Comparison of ENCODE assay signal across 10 cellular contexts in genomic region chr15:66704783-66705113, GRCh38. TPM values are rescaled to one million over a fixed set of nuclear protein-coding genes. Genes with fewer than 3 reads are reported as not detected.
DNase-seq lines count a peak whose midpoint lies in the region; ATAC-seq and TF ChIP-seq lines count a peak whose summit lies in the region.
"Had no signal": no experiment of that assay in that cellular context is flagged by ENCODE, and none has a peak within 500 bp of the region (broad histone marks: within the 10 kb centered on the region; RNA-seq: fewer than 3 reads in every experiment).

No MANE protein-coding gene starts in this region.

- peaks cover 4 to 29% (median 14%) of the 10 kb centered on the region in 5 donors for H3K27me3 Mint-ChIP-seq in naive thymus-derived CD8-positive, alpha-beta T cell

- no peak for TF ChIP-seq CTCF in AG04449 (IDR thresholded peaks at IDR 0.05; ENCODE audit: insufficient read depth, low read length, missing control alignments)

- peaks cover 7 to 19% (median 14%) of the 10 kb centered on the region in 4 donors for H3K4me1 Mint-ChIP-seq in naive thymus-derived CD8-positive, alpha-beta T cell

- H3K4me3 ChIP-seq in AG04449 (ENCODE audit: low read depth, low read length), result peak overlapping the region; percentile 83
- peak overlapping the region; percentile 87; the same call in 1 of the 2 replicates for H3K4me3 ChIP-seq in HUES48 (ENCODE audit: low read depth, low read length)
- peak overlapping the region; percentile 83 to 89 for H3K4me3 ChIP-seq in duodenal mucosa (ENCODE audit: low read depth in 1 of 2, low read length in 2 of 2)

- H3K9ac ChIP-seq in HUES48 (ENCODE audit: low read depth, low read length) (no peak overlapping the region), duodenal mucosa (ENCODE audit: low read depth in 1 of 2, low read length in 2 of 2) (peak overlapping the region; percentile 0 to 55)

- H3K9me3 Mint-ChIP-seq in naive thymus-derived CD8-positive, alpha-beta T cell, result no peaks in the 10 kb centered on the region

- no peak overlapping the region for H3K27ac Mint-ChIP-seq in naive thymus-derived CD8-positive, alpha-beta T cell

- H3K27me3 ChIP-seq in HUES48 (ENCODE audit: control insufficient read depth, insufficient read depth, low read length), result peaks cover 42% of the 10 kb centered on the region
- H3K27me3 ChIP-seq in duodenal mucosa (ENCODE audit: control insufficient read depth in 1 of 2, insufficient read depth in 2 of 2, low read length in 2 of 2), result no peaks in the 10 kb centered on the region

- CTCF ChIA-PET in AG04449 (lab: Yijun Ruan, JAX), result interaction anchor here (1.0 to 19.8 kb wide), 9 partner anchors 10 to 159 kb away, joined by 3 to 234 read pairs (median 14); no protein-coding TSS in a partner anchor

- peaks cover 32% of the 10 kb centered on the region for H3K4me1 ChIP-seq in HUES48 (ENCODE audit: control insufficient read depth, insufficient read depth, low read length)
- H3K4me1 ChIP-seq in duodenal mucosa (ENCODE audit: control insufficient read depth in 1 of 2, insufficient read depth in 2 of 2, low read length in 2 of 2), result peaks cover 33 to 44% of the 10 kb centered on the region in 2 donors

- no peaks in the 10 kb centered on the region for H3K9me3 ChIP-seq in HUES48 (ENCODE audit: control insufficient read depth, insufficient read depth, low read length)
- no peaks in the 10 kb centered on the region for H3K9me3 ChIP-seq in duodenal mucosa (ENCODE audit: control insufficient read depth in 1 of 2, low read length in 2 of 2)

- DNase-seq in AG04449 (ENCODE audit: low read depth, low spot score), result no peak
- DNase-seq in naive thymus-derived CD8-positive, alpha-beta T cell, result no peak
- no peak for DNase-seq in cerebellar cortex (ENCODE audit: low spot score)
- no peak for DNase-seq in NCI-H1092 (lab: John Stamatoyannopoulos, UW)
- DNase-seq in superior temporal gyrus (ENCODE audit: extremely low spot score), result no peak
- DNase-seq: KBM-7 had no signal

- H3K27ac ChIP-seq in HUES48 (ENCODE audit: low read depth, low read length), result no peak overlapping the region
- H3K27ac ChIP-seq in duodenal mucosa (ENCODE audit: low read depth, low read length), result no peak overlapping the region

- H3K36me3 Mint-ChIP-seq in naive thymus-derived CD8-positive, alpha-beta T cell, result peaks cover 0 to 3% (median 0%) of the 10 kb centered on the region in 3 donors

- POLR2A ChIA-PET in AG04449 (lab: Yijun Ruan, JAX), result interaction anchor here (1.4 kb wide), 1 partner anchor 10 kb away, joined by 4 read pairs; no protein-coding TSS in a partner anchor
- POLR2A ChIA-PET in naive thymus-derived CD8-positive, alpha-beta T cell (lab: Charles Lee), result no interaction called here

- ATAC-seq in naive thymus-derived CD8-positive, alpha-beta T cell, result no peak
- ATAC-seq in HG03097 (IDR thresholded peaks at IDR 0.05; ENCODE audit: low FRiP score, unreplicated experiment), result no peak
- ATAC-seq: left lobe of liver had no signal

- H3K36me3 ChIP-seq in HUES48 (ENCODE audit: control insufficient read depth, insufficient read depth, low read length) (no peaks in the 10 kb centered on the region), duodenal mucosa (ENCODE audit: control insufficient read depth in 1 of 2, insufficient read depth in 2 of 2, low read length in 2 of 2) (no peaks in the 10 kb centered on the region)

- peak overlapping the region in 9 of 10 donors; percentile 70 to 87 (median 81) for H3K4me3 Mint-ChIP-seq in naive thymus-derived CD8-positive, alpha-beta T cell

RNA-seq across cellular contexts. Expression of gene SMAD6, which starts 2.7 kb away (rescaled TPM):
- under 1 TPM; 0.08 to 0.16 TPM for total RNA-seq in naive thymus-derived CD8-positive, alpha-beta T cell
- polyA plus RNA-seq in naive thymus-derived CD8-positive, alpha-beta T cell, result not detected
